23 cellular contexts compared by ENCODE assay signal in the genomic region with DNA sequence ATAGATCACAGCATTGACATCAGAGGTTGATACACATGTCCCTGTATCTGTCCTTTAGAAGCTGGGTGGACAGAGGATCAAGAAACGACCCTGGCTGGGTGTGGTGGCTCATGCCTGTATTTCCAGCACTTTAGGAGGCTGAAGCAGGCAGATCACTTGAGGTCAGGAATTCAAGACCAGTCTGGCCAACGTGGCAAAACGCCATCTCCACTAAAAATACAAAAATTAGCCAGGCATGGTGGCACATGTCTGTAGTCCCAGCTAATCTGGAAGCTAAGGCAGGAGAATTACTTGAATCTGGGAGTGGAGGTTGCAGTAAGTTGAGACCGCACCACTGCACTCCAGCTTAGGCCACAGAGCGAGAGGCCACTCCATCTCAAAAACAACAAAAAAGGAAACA.
"Had no signal": no experiment of that assay in that cellular context is flagged by ENCODE, and none has a peak within 500 bp of the region (broad histone marks: within the 10 kb centered on the region; RNA-seq: fewer than 3 reads in every experiment).

No MANE protein-coding gene starts in this region.

- H3K4me1 ChIP-seq: colonic mucosa, esophagus muscularis mucosa, foreskin keratinocyte, gastrocnemius medialis, gastroesophageal sphincter, heart left ventricle, heart right ventricle had no signal

- DNase-seq: colonic mucosa; cortex of kidney; dermis blood vessel endothelial cell; dorsolateral prefrontal cortex; effector CD4-positive, alpha-beta T cell; effector CD8-positive, alpha-beta T cell; effector memory CD4-positive, alpha-beta T cell; effector memory CD8-positive, alpha-beta T cell; endodermal cell; erythroblast; esophagus squamous epithelium; foreskin fibroblast; foreskin keratinocyte; foreskin melanocyte; gastrocnemius medialis; glutamatergic neuron; head of caudate nucleus; heart left ventricle; heart right ventricle had no signal

- H3K4me3 ChIP-seq: colonic mucosa, coronary artery, dorsolateral prefrontal cortex, esophagus muscularis mucosa, esophagus squamous epithelium, gastrocnemius medialis, gastroesophageal sphincter, heart left ventricle, heart right ventricle had no signal

- H3K36me3 ChIP-seq: colonic mucosa, esophagus muscularis mucosa, esophagus squamous epithelium, gastrocnemius medialis, gastroesophageal sphincter, heart left ventricle, heart right ventricle had no signal

- H3K27ac ChIP-seq: colonic mucosa, coronary artery, dorsolateral prefrontal cortex, epithelial cell of prostate, esophagus muscularis mucosa, esophagus squamous epithelium, foreskin keratinocyte, gastrocnemius medialis, gastroesophageal sphincter, heart left ventricle, heart right ventricle had no signal

- H3K27me3 ChIP-seq: colonic mucosa, dorsolateral prefrontal cortex, esophagus muscularis mucosa, esophagus squamous epithelium, foreskin keratinocyte, gastrocnemius medialis, gastroesophageal sphincter, heart left ventricle, heart right ventricle had no signal

- H3K9me3 ChIP-seq: colonic mucosa, esophagus muscularis mucosa, esophagus squamous epithelium, gastrocnemius medialis, gastroesophageal sphincter, heart left ventricle, heart right ventricle had no signal
